Comparison of ENCODE assay signal across 2 cellular contexts in genomic region chr22:18956121-18956895, GRCh38. TPM values are rescaled to one million over a fixed set of nuclear protein-coding genes. Genes with fewer than 3 reads are reported as not detected.
"Had no signal": no experiment of that assay in that cellular context is flagged by ENCODE, and none has a peak within 500 bp of the region (broad histone marks: within the 10 kb centered on the region; RNA-seq: fewer than 3 reads in every experiment).

No MANE protein-coding gene starts in this region.

RNA-seq across cellular contexts. Expression of gene PRODH, which starts 20.2 kb away (rescaled TPM):
- total RNA-seq: activated naive CD8-positive, alpha-beta T cell treated with anti-CD3 and anti-CD28 coated beads for 36 hours; IMR-90 had no signal
